ENCODE assay signal across 1 cellular context in genomic region chr16:68528686-68529379, GRCh38.
TF ChIP-seq lines count a peak whose summit lies in the region.

No MANE protein-coding gene starts in this region.

TF ChIP-seq in WTC11, 78 proteins besides CTCF, POLR2A, EP300 and RAD21 (continued from another document):
- TF ChIP-seq, protein P1, sequence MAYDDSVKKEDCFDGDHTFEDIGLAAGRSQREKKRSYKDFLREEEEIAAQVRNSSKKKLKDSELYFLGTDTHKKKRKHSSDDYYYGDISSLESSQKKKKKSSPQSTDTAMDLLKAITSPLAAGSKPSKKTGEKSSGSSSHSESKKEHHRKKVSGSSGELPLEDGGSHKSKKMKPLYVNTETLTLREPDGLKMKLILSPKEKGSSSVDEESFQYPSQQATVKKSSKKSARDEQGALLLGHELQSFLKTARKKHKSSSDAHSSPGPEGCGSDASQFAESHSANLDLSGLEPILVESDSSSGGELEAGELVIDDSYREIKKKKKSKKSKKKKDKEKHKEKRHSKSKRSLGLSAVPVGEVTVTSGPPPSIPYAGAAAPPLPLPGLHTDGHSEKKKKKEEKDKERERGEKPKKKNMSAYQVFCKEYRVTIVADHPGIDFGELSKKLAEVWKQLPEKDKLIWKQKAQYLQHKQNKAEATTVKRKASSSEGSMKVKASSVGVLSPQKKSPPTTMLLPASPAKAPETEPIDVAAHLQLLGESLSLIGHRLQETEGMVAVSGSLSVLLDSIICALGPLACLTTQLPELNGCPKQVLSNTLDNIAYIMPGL (CRISPR knock-in tag; IDR thresholded peaks at IDR 0.05), result peak; percentile 36; the same call in 1 of the 2 replicates
- TF ChIP-seq USF1 (CRISPR knock-in tag; IDR thresholded peaks at IDR 0.05), result no peak
- 0 out of 2 replicates have a peak, but pooled peaks have one; percentile 38 for TF ChIP-seq FOXK1 (CRISPR knock-in tag; IDR thresholded peaks at IDR 0.05)
- TF ChIP-seq MYBL2 (CRISPR knock-in tag; IDR thresholded peaks at IDR 0.05), result peak; percentile 64; the same call in 1 of the 2 replicates
- TF ChIP-seq FOXP1 (CRISPR knock-in tag; IDR thresholded peaks at IDR 0.05; ENCODE audit: borderline replicate concordance), result peak; percentile 61; the same call in 1 of the 2 replicates
- TF ChIP-seq ATF6 (CRISPR knock-in tag; IDR thresholded peaks at IDR 0.05), result no peak
- no peak for TF ChIP-seq ARID4B (CRISPR knock-in tag; IDR thresholded peaks at IDR 0.05; ENCODE audit: borderline replicate concordance)
- no peak for TF ChIP-seq ZBTB43 (CRISPR knock-in tag; IDR thresholded peaks at IDR 0.05)
- no peak for TF ChIP-seq ZNF317 (CRISPR knock-in tag; IDR thresholded peaks at IDR 0.05; ENCODE audit: borderline replicate concordance, low read depth)
- peak; percentile 54; the same call in 1 of the 2 replicates for TF ChIP-seq SP1 (CRISPR knock-in tag; conservative IDR thresholded peaks at IDR 0.05)
- TF ChIP-seq SMAD3 (CRISPR knock-in tag; IDR thresholded peaks at IDR 0.05; ENCODE audit: borderline replicate concordance), result 0 out of 2 replicates have a peak, but pooled peaks have one; percentile 61
- no peak for TF ChIP-seq USF2 (CRISPR knock-in tag; IDR thresholded peaks at IDR 0.05)
- 0 out of 2 replicates have a peak, but pooled peaks have one; percentile 44 for TF ChIP-seq TEAD1 (CRISPR knock-in tag; IDR thresholded peaks at IDR 0.05)
- no peak for TF ChIP-seq ZNF671 (CRISPR knock-in tag; IDR thresholded peaks at IDR 0.05)
